In the genomic region with DNA sequence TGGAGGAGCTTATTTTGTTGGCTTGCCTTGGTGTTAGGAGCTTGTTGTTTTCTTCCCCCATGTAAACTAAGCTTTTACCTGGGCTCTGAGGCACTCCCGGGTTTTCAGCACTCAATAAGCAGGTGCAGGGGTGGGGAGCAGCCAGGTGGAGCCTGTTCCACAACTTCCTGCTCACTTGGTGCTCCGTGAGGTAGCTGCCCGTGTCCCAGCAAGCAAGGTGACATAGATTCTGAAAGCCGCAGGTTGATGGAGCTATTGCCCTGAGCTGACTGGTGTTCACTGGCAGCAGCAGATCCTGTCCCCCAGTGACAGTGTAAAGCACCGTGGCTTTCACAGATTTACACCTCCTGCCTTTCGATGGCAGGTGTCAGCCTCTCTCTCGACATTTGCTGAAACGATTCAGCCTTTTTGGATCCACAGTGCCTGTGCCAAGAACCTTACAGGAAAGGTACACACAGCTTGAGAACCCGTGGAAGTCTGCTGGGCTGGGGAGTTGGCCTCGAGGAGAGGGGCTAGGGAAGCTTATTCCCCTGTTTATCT, we compare ENCODE assay signal across 16 cellular contexts.
A peak's percentile ranks its signal among the peaks of the same experiment; 100 is the strongest.
DNase-seq lines count a peak whose midpoint lies in the region; TF ChIP-seq lines count a peak whose summit lies in the region.
"Had no signal": no experiment of that assay in that cellular context is flagged by ENCODE, and none has a peak within 500 bp of the region (broad histone marks: within the 10 kb centered on the region; RNA-seq: fewer than 3 reads in every experiment).

No MANE protein-coding gene starts in this region.

- H3K4me1 Mint-ChIP-seq in Calu3 (ENCODE audit: low read depth, unreplicated experiment), result no peaks in the 10 kb centered on the region

- H3K27ac ChIP-seq in thyroid gland, result peak overlapping the region in 1 of 3 donors; percentile 30
- no peak overlapping the region for H3K27ac ChIP-seq in tibial artery
- no peak overlapping the region for H3K27ac ChIP-seq in suprapubic skin
- H3K27ac ChIP-seq: adrenal gland, right lobe of liver had no signal

- no peak overlapping the region for H3K4me3 Mint-ChIP-seq in Calu3 (ENCODE audit: low read depth, unreplicated experiment)
- H3K4me3 Mint-ChIP-seq: CD8-positive, alpha-beta memory T cell; stimulated activated memory B cell treated with anti-CD40 and anti-IgM and Interleukin-4, amounts not matched to agents 10 μg/mL and 1 μg/mL and 100 μg/mL, for 72 hours had no signal

- peak in 1 of 2 donors; percentile 29 for TF ChIP-seq POLR2A in thyroid gland (IDR thresholded peaks at IDR 0.05)
- TF ChIP-seq POLR2A in suprapubic skin (IDR thresholded peaks at IDR 0.05), result no peak

- intact Hi-C loops in thyroid gland (cut with DNase I) (loop anchor here (10.0 kb wide), 1 partner anchor 86 kb away; no protein-coding TSS in a partner anchor), Calu3 (cut with micrococcal nuclease; ENCODE audit: unreplicated experiment) (no loop called here), tibial artery (cut with DNase I; ENCODE audit: low total_unique reads) (no loop called here)

- no peak overlapping the region for H3K27ac Mint-ChIP-seq in Calu3 (ENCODE audit: unreplicated experiment)
- H3K27ac Mint-ChIP-seq: CD8-positive, alpha-beta memory T cell; stimulated activated memory B cell treated with anti-CD40 and anti-IgM and Interleukin-4, amounts not matched to agents 10 μg/mL and 1 μg/mL and 100 μg/mL, for 72 hours had no signal

- peaks cover 5% of the 10 kb centered on the region for H3K27me3 Mint-ChIP-seq in Calu3 (ENCODE audit: unreplicated experiment)

- H3K4me3 ChIP-seq in thyroid gland (replicated peaks in 1 of 3) (no peak overlapping the region), tibial artery (no peak overlapping the region), suprapubic skin (no peak overlapping the region)
- H3K4me3 ChIP-seq: adrenal gland, right lobe of liver had no signal

- BruUV-seq in Calu3 (replicated peaks; lab: Mats Ljungman, UMichigan), result no TSS peak

- no peak for TF ChIP-seq EP300 in suprapubic skin (IDR thresholded peaks at IDR 0.05)

- H3K36me3 Mint-ChIP-seq in Calu3 (ENCODE audit: insufficient read depth, unreplicated experiment), result no peaks in the 10 kb centered on the region
- H3K36me3 Mint-ChIP-seq: CD8-positive, alpha-beta memory T cell; stimulated activated memory B cell treated with anti-CD40 and anti-IgM and Interleukin-4, amounts not matched to agents 10 μg/mL and 1 μg/mL and 100 μg/mL, for 72 hours had no signal

- H3K9me3 ChIP-seq in thyroid gland (no peaks in the 10 kb centered on the region), tibial artery (no peaks in the 10 kb centered on the region), suprapubic skin (no peaks in the 10 kb centered on the region)
- H3K9me3 ChIP-seq: adrenal gland, right lobe of liver had no signal

- no peaks in the 10 kb centered on the region for H3K9me3 Mint-ChIP-seq in Calu3 (ENCODE audit: low read depth, unreplicated experiment)
- H3K9me3 Mint-ChIP-seq: CD8-positive, alpha-beta memory T cell had no signal

- no peaks in the 10 kb centered on the region for H3K27me3 ChIP-seq in thyroid gland
- no peaks in the 10 kb centered on the region for H3K27me3 ChIP-seq in tibial artery
- H3K27me3 ChIP-seq in suprapubic skin, result no peaks in the 10 kb centered on the region
- H3K27me3 ChIP-seq: adrenal gland, right lobe of liver had no signal

- no peaks in the 10 kb centered on the region for H3K36me3 ChIP-seq in thyroid gland
- peaks cover 0 to 43% (median 4%) of the 10 kb centered on the region in 3 donors for H3K36me3 ChIP-seq in tibial artery
- no peaks in the 10 kb centered on the region for H3K36me3 ChIP-seq in suprapubic skin
- H3K36me3 ChIP-seq: adrenal gland, right lobe of liver had no signal

- H3K4me1 ChIP-seq in thyroid gland (peaks cover 19 to 52% of the 10 kb centered on the region in 2 donors), tibial artery (peaks cover 0 to 15% (median 9%) of the 10 kb centered on the region in 4 donors), suprapubic skin (peaks cover 17% of the 10 kb centered on the region)

- DNase-seq in HT-29 (ENCODE audit: low spot score), result peak; percentile 18
- DNase-seq in NCI-H2107 treated with DMSO at 0.1 percent for 48 hours (lab: John Stamatoyannopoulos, UW; ENCODE audit: unreplicated experiment), result peak; percentile 75
- peak; percentile 85 for DNase-seq in cerebellum (ENCODE audit: low spot score)
- DNase-seq in thyroid gland, result peak; percentile 89
- DNase-seq in Calu3, result no peak
- no peak for DNase-seq in tibial artery
- no peak for DNase-seq in suprapubic skin (ENCODE audit: low spot score in 2 of 2)
- DNase-seq: activated effector memory CD4-positive, alpha-beta T cell treated with anti-CD3 and anti-CD28 coated beads, Interleukin-2, amount 50 U/mL, for 16 hours; adrenal gland; CD8-positive, alpha-beta memory T cell; NCI-H1694; NCI-H524; right lobe of liver; SIG-M5; trophoblast cell had no signal

- TF ChIP-seq CTCF in thyroid gland (IDR thresholded peaks at IDR 0.05) (peak in 4 of 6 experiments; percentile 8 to 45 (median 38)), Calu3 (IDR thresholded peaks at IDR 0.05; ENCODE audit: unreplicated experiment) (no peak), tibial artery (IDR thresholded peaks at IDR 0.05) (no peak), suprapubic skin (IDR thresholded peaks at IDR 0.05) (no peak)

- WGBS in thyroid gland, 2 donors, result 46 to 50% methylated on average over 10 of the region's 10 CpGs
- 69% methylated on average over 10 of the region's 10 CpGs for WGBS in suprapubic skin

- CTCF ChIA-PET in Calu3 (lab: Charles Lee), result no interaction called here

Comparison
In these comparisons a context has a peak if more than half of its experiments do, and no peak if none do; other contexts are left out.
1. DNase-seq: peak in HT-29 (single experiment), NCI-H2107 treated with DMSO at 0.1 percent for 48 hours (single experiment), cerebellum (single experiment) and thyroid gland (2 of 2); none in Calu3 (single experiment), tibial artery (0 of 2) and suprapubic skin (0 of 2).
2. CTCF ChIP-seq: peak in thyroid gland (4 of 6); none in Calu3 (single experiment), tibial artery (0 of 2) and suprapubic skin (0 of 2).